19 cellular contexts compared by ENCODE assay signal in genomic region chr14:92310776-92311375, GRCh38. TPM values are rescaled to one million over a fixed set of nuclear protein-coding genes. Genes with fewer than 3 reads are reported as not detected.
"Had no signal": no experiment of that assay in that cellular context is flagged by ENCODE, and none has a peak within 500 bp of the region (broad histone marks: within the 10 kb centered on the region; RNA-seq: fewer than 3 reads in every experiment).

No MANE protein-coding gene starts in this region.

- H3K27ac ChIP-seq: coronary artery, esophagus squamous epithelium, right atrium auricular region, transverse colon, vagina had no signal

- DNase-seq: activated B cell treated with CpG ODN at 0.5 μM for 24 hours; activated CD4-positive, alpha-beta T cell treated with anti-CD3 and anti-CD28 coated beads for 48 hours; activated CD8-positive, alpha-beta memory T cell treated with anti-CD3 and anti-CD28 coated beads, Interleukin-2, amount 50 U/mL, for 48 hours; activated gamma-delta T cell; activated T-cell treated with anti-CD3 and anti-CD28 coated beads, Interleukin-2, amount 50 U/mL, for 72 hours; effector CD8-positive, alpha-beta T cell; esophagus squamous epithelium; foreskin fibroblast; kidney glomerular epithelial cell; mesendoderm; stimulated activated CD4-positive, alpha-beta T cell treated with anti-CD3 and anti-CD28 coated beads, Interleukin-15, amount 100 ng/mL, for 24 hours; stimulated activated CD4-positive, alpha-beta T cell treated with anti-CD3 and anti-CD28 coated beads, Interleukin-4, amount 100 ng/mL, for 1 hour; stimulated activated naive B cell treated with anti-CD40 and anti-IgM and Interleukin-4, amounts not matched to agents 10 μg/mL and 1 μg/mL and 100 μg/mL, for 72 hours; transverse colon had no signal

RNA-seq across cellular contexts. Expression of gene SLC24A4, which starts 12.1 kb away (rescaled TPM):
- total RNA-seq: activated naive CD4-positive, alpha-beta T cell treated with anti-CD3 and anti-CD28 coated beads, Interleukin-2, amount 50 U/mL, for 72 hours; activated T-cell treated with anti-CD3 and anti-CD28 coated beads, Interleukin-2, amount 50 U/mL, for 72 hours; progenitor cell of endocrine pancreas had no signal
